29 cellular contexts compared by ENCODE assay signal in the genomic region with DNA sequence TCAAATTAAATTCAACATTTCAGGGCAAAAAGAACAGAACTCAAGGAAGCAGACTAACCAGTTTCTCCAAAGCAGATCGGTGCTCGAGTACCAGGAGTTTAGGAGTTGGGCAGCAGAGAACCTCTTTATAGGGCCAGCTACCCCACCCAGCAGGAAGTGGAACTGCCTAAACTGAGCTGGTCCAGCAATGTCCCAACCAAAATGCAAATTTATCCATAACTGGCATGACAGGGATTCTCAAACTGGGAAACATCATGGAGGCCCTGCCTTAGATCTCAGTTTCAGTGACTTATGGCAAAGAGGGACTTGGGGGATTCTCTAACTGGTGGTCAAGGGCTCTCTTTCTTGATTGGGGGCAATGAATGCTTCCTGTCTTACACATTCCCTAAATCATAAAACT. TPM values are rescaled to one million over a fixed set of nuclear protein-coding genes. Genes with fewer than 3 reads are reported as not detected.
DNase-seq lines count a peak whose midpoint lies in the region; ATAC-seq, FAIRE-seq and TF ChIP-seq lines count a peak whose summit lies in the region.
"Had no signal": no experiment of that assay in that cellular context is flagged by ENCODE, and none has a peak within 500 bp of the region (broad histone marks: within the 10 kb centered on the region; RNA-seq: fewer than 3 reads in every experiment).

SPRR2B (minus strand) TSS at position 101 of the 400 bp plus-strand sequence. CDS start 772 bp downstream, outside the sequence.

- TF ChIP-seq RAD21 in K562 (CRISPR knock-in tag; conservative IDR thresholded peaks at IDR 0.05 in 1 of 2, IDR thresholded peaks at IDR 0.05 in 1 of 2) (no peak), H1 (IDR thresholded peaks at IDR 0.05 in 1 of 2, conservative IDR thresholded peaks at IDR 0.05 in 1 of 2; ENCODE audit: low read depth in 2 of 2, low read length in 2 of 2) (no peak)

- H3K4me2 ChIP-seq in K562 (ENCODE audit: insufficient read depth, low read length) = no peak within 1 kb of the TSS
- no peak within 1 kb of the TSS for H3K4me2 ChIP-seq in H1 (ENCODE audit: insufficient read depth in 1 of 2, low read depth in 2 of 2, low read length in 2 of 2)
- H3K4me2 ChIP-seq: BLaER1 had no signal

- H4K8ac ChIP-seq in H1 (ENCODE audit: extremely low read depth, insufficient read depth, low read length) = no peak within 1 kb of the TSS

- intact Hi-C loops in K562 (cut with micrococcal nuclease) = loop anchor here (1.0 kb wide), 1 partner anchor 22 kb away; no protein-coding TSS in a partner anchor

- CTCF ChIA-PET in K562 (lab: Yijun Ruan, JAX; ENCODE audit: low intra/inter-chr PET ratio) (no interaction called here), H1 (lab: Charles Lee; ENCODE audit: partially characterized antibody) (interaction anchor here (1.2 to 1.8 kb wide), 2 partner anchors 22 to 111 kb away, joined by 3 to 5 read pairs; no protein-coding TSS in a partner anchor)

- in situ Hi-C loops in K562 (cut with MboI) = no loop called here

- POLR2A ChIA-PET in K562 (lab: Yijun Ruan, JAX) (no interaction called here), H1 (lab: Charles Lee; ENCODE audit: partially characterized antibody) (no interaction called here)

- H2BK5ac ChIP-seq in H1 (ENCODE audit: low read depth, low read length) = no peak within 1 kb of the TSS

- no peak within 1 kb of the TSS for H3K18ac ChIP-seq in H1 (ENCODE audit: extremely low read depth, low read length)

- no peak for ATAC-seq in K562
- peak; percentile 79 for ATAC-seq in esophagus mucosa

- H2BK120ac ChIP-seq in H1 (replicated peaks; ENCODE audit: low read depth, low read length) = no peak within 1 kb of the TSS

- H3K4ac ChIP-seq in H1 (replicated peaks; ENCODE audit: insufficient read length, low read depth, low read length) = no peak within 1 kb of the TSS

- H3K79me2 ChIP-seq in K562 (ENCODE audit: control insufficient read depth, insufficient read depth, low read length) (no peaks in the 10 kb centered on the region), H1 (ENCODE audit: control insufficient read depth in 1 of 2, insufficient read depth in 2 of 2, low read length in 2 of 2) (no peaks in the 10 kb centered on the region)

- H3K27ac ChIP-seq in K562 (ENCODE audit: extremely low read depth, low read depth, low read length) (no peak within 1 kb of the TSS), H1 (ENCODE audit: low read depth, low read length) (no peak within 1 kb of the TSS)
- H3K27ac ChIP-seq: BLaER1 had no signal

- H3K23me2 ChIP-seq in H1 (ENCODE audit: low read depth, low read length) = no peaks in the 10 kb centered on the region

- no peak within 1 kb of the TSS for H2BK15ac ChIP-seq in H1 (ENCODE audit: low read length)

- H4K20me1 ChIP-seq in K562 (replicated peaks; ENCODE audit: control insufficient read depth, insufficient read depth, low read length) = no peaks in the 10 kb centered on the region
- no peaks in the 10 kb centered on the region for H4K20me1 ChIP-seq in H1 (replicated peaks in 1 of 2; ENCODE audit: control insufficient read depth in 1 of 2, insufficient read depth in 2 of 2, low read length in 2 of 2)
- H4K20me1 ChIP-seq: BLaER1 had no signal

- no peak for DNase-seq in K562 (ENCODE audit: extremely low read depth in 1 of 4, low spot score in 3 of 4)
- no peak for DNase-seq in H1 (ENCODE audit: low read depth in 1 of 2, low spot score in 2 of 2)
- DNase-seq in GDM1 (lab: John Stamatoyannopoulos, UW) = no peak
- no peak for DNase-seq in stimulated activated CD4-positive, alpha-beta T cell treated with anti-CD3 and anti-CD28 coated beads, Interleukin-4, amount 100 ng/mL, for 4 hours
- DNase-seq: 8988T; ACHN; BE2C; C1 segment of cervical spinal cord; CD4-positive, alpha-beta memory T cell; CD4-positive, CD25-positive, alpha-beta regulatory T cell; CD8-positive, alpha-beta memory T cell; COR-L47; DMS 273 treated with DMSO at 0.1 percent for 48 hours; DMS153; DMS53; DMS79; DND-41; EL; GF-D8 had no signal

- H3K56ac ChIP-seq in H1 (replicated peaks; ENCODE audit: insufficient read length, low read depth, low read length) = no peak within 1 kb of the TSS

- no TSS peak for BruUV-seq in K562 (replicated peaks; lab: Mats Ljungman, UMichigan)

- H2BK12ac ChIP-seq in H1 (ENCODE audit: low read depth, low read length) = no peak within 1 kb of the TSS

- H3K23ac ChIP-seq in H1 (ENCODE audit: insufficient read length) = no peak within 1 kb of the TSS

- no peak for TF ChIP-seq POLR2A in K562 (conservative IDR thresholded peaks at IDR 0.05)
- no peak for TF ChIP-seq POLR2A in H1 (IDR thresholded peaks at IDR 0.05; ENCODE audit: control extremely low read depth in 1 of 2, low read depth in 2 of 2, low read length in 2 of 2)

- no peaks in the 10 kb centered on the region for H3K36me3 ChIP-seq in K562 (ENCODE audit: control insufficient read depth, insufficient read depth, low read length)
- no peaks in the 10 kb centered on the region for H3K36me3 ChIP-seq in H1 (ENCODE audit: control insufficient read depth in 2 of 4, insufficient read depth in 4 of 4, low read length in 3 of 4)
- H3K36me3 ChIP-seq: BE2C, BLaER1 had no signal

- H3K9me3 ChIP-seq in K562 (replicated peaks; ENCODE audit: control insufficient read depth, insufficient read depth, low read depth, low read length) (no peaks in the 10 kb centered on the region), H1 (ENCODE audit: insufficient read depth in 2 of 2, low read depth in 1 of 2, low read length in 1 of 2) (no peaks in the 10 kb centered on the region)
- H3K9me3 ChIP-seq: BE2C, BLaER1 had no signal

- TF ChIP-seq CTCF in K562 (IDR thresholded peaks at IDR 0.05 in 2 of 3, conservative IDR thresholded peaks at IDR 0.05 in 1 of 3; ENCODE audit: insufficient read depth in 2 of 3, low read depth in 1 of 3, low read length in 3 of 3) = no peak
- TF ChIP-seq CTCF in H1 (IDR thresholded peaks at IDR 0.05; ENCODE audit: control extremely low read depth in 1 of 3, insufficient read depth in 1 of 3, low read depth in 1 of 3, low read length in 3 of 3) = no peak

- FAIRE-seq in K562 (lab: Jason Lieb, UNC) (no peak), H1 (lab: Jason Lieb, UNC) (no peak)
- FAIRE-seq: A204.1, GM12891, GM19239 had no signal

- H2AFZ ChIP-seq in K562 (ENCODE audit: low read depth, low read length) = 0 out of 2 replicates have a peak within 1 kb of the TSS, but pooled peaks have one; percentile 38
- H2AFZ ChIP-seq in H1 (ENCODE audit: low read length) = 0 out of 2 replicates have a peak within 1 kb of the TSS, but pooled peaks have one; percentile 80

- TF ChIP-seq EP300 in K562 (IDR thresholded peaks at IDR 0.05; ENCODE audit: low read length) (no peak), H1 (IDR thresholded peaks at IDR 0.05; ENCODE audit: borderline replicate concordance in 1 of 2, low read depth in 2 of 2, low read length in 2 of 2) (no peak)

- H2AK5ac ChIP-seq in H1 (ENCODE audit: low read depth, low read length) = no peak within 1 kb of the TSS

- H3K27me3 ChIP-seq in K562 (ENCODE audit: control insufficient read depth in 2 of 2, insufficient read depth in 2 of 2, low read length in 2 of 2) (no peaks in the 10 kb centered on the region), H1 (replicated peaks in 1 of 4; ENCODE audit: control insufficient read depth in 3 of 4, extremely low read depth in 1 of 4, insufficient read depth in 3 of 4, low read length in 3 of 4) (no peaks in the 10 kb centered on the region)
- H3K27me3 ChIP-seq: BE2C, BLaER1 had no signal

- H2BK20ac ChIP-seq in H1 (ENCODE audit: low read length) = no peak within 1 kb of the TSS

- H4K91ac ChIP-seq in H1 (replicated peaks; ENCODE audit: insufficient read length, low read length) = no peak within 1 kb of the TSS

- H3K4me1 ChIP-seq in K562 (replicated peaks in 1 of 2; ENCODE audit: control insufficient read depth in 2 of 2, insufficient read depth in 2 of 2, low read length in 2 of 2) (peaks cover 5 to 17% of the 10 kb centered on the region in 2 experiments), H1 (replicated peaks in 1 of 4; ENCODE audit: control insufficient read depth in 3 of 4, insufficient read depth in 4 of 4, low read length in 3 of 4) (no peaks in the 10 kb centered on the region)
- H3K4me1 ChIP-seq: BE2C, BLaER1 had no signal

- no peak within 1 kb of the TSS for H4K5ac ChIP-seq in H1 (ENCODE audit: insufficient read length, low read depth, low read length)

- no peak within 1 kb of the TSS for H3K9ac ChIP-seq in K562 (ENCODE audit: insufficient read depth in 1 of 2, low read depth in 2 of 2, low read length in 2 of 2)
- no peak within 1 kb of the TSS for H3K9ac ChIP-seq in H1 (replicated peaks in 1 of 4; ENCODE audit: extremely low read depth in 1 of 4, low read depth in 3 of 4, low read length in 3 of 4)
- H3K9ac ChIP-seq: BLaER1 had no signal

- H3K79me1 ChIP-seq in H1 (ENCODE audit: low read depth, low read length) = no peaks in the 10 kb centered on the region

- 57% methylated on average over 2 of the region's 2 CpGs for WGBS in K562 (ENCODE audit: insufficient coverage, low coverage, missing lambda C conversion rate)
- 45% methylated on average over 2 of the region's 2 CpGs; no CpG with 5 or more reads in 1 of the 2 experiments for WGBS in H1 (ENCODE audit: extremely low coverage in 1 of 2, insufficient coverage in 1 of 2, insufficient read length in 1 of 2, insufficient replicate concordance in 2 of 2, low coverage in 1 of 2, low lambda C conversion rate in 2 of 2, missing lambda C conversion rate in 1 of 2), 2 experiments

- H3K9me1 ChIP-seq in K562 (ENCODE audit: control insufficient read depth, insufficient read depth, low read length) = no peaks in the 10 kb centered on the region

- no peak within 1 kb of the TSS for H3K14ac ChIP-seq in H1 (ENCODE audit: insufficient read length)

- no peak within 1 kb of the TSS for H3K4me3 ChIP-seq in K562
- no peak within 1 kb of the TSS for H3K4me3 ChIP-seq in H1 (ENCODE audit: extremely low read depth in 1 of 4, insufficient read depth in 2 of 4, low read depth in 3 of 4, low read length in 4 of 4)
- H3K4me3 ChIP-seq: BLaER1 had no signal

RNA-seq across cellular contexts. Expression of gene SPRR2B, which starts in this region (rescaled TPM):
- total RNA-seq in K562 (2011; cell fraction: chromatin; rRNA removed; ENCODE audit: low replicate concordance) = not detected in 2 replicates
- not detected in 2 replicates for total RNA-seq in K562 (2011; cell fraction: nucleolus; rRNA removed)
- not detected in 2 replicates for total RNA-seq in K562 (2011; cell fraction: nucleoplasm; rRNA removed)
- total RNA-seq in K562 (2014; rRNA removed) (not detected in 2 replicates), K562 (2014; rRNA removed; fragmentation: Illumina TruSeq; extraction: Trizol) (not detected in 2 replicates), K562 (2015; rRNA removed; fragmentation: Illumina TruSeq; extraction: Trizol) (not detected in 2 replicates), K562 (2021) (not detected in 2 replicates), esophagus mucosa (27.1 TPM)
- polyA plus RNA-seq in K562 (2011; rRNA removed) (not detected in 2 replicates), K562 (2014; fragmentation: Illumina TruSeq; extraction: Trizol) (not detected in 2 replicates), K562 (2014; fragmentation: Nextera tagmentation; extraction: Ambion mirVana) (not detected), K562 (2014; rRNA removed) (not detected in 2 replicates), H1 (2011; rRNA removed) (not detected in 2 replicates)
- not detected in 2 replicates for polyA plus RNA-seq in K562 (2011; cell fraction: cytosol; rRNA removed)
- polyA plus RNA-seq in K562 (2011; cell fraction: nucleus; rRNA removed) = not detected in 2 replicates
- not detected in 2 replicates for polyA plus RNA-seq in K562 (2012)
- not detected in 2 replicates for polyA minus RNA-seq in K562 (2011; rRNA and poly(A)+ RNA removed)
- polyA minus RNA-seq in K562 (2011; cell fraction: cytosol; rRNA and poly(A)+ RNA removed) = not detected in 2 replicates
- polyA minus RNA-seq in K562 (2011; cell fraction: nucleus; rRNA and poly(A)+ RNA removed) = not detected in 2 replicates
- not detected in 2 replicates for total RNA-seq in H1 (2021; fragmentation: NEBNext Ultra II Directional; extraction: Animal tissue kit (Norgen Biotek cat#: 25700))
- not detected for polyA plus RNA-seq in H1 (2011; cell fraction: cytosol; rRNA removed)
- polyA plus RNA-seq in H1 (2011; cell fraction: nucleus; rRNA removed) = not detected
- not detected in 4 replicates for polyA plus RNA-seq in H1 (2012, experiment 1 of 2)
- not detected for polyA plus RNA-seq in H1 (2012, experiment 2 of 2)
- polyA plus RNA-seq in H1 (2013, experiment 1 of 2) = not detected
- polyA plus RNA-seq in H1 (2013, experiment 2 of 2) = not detected
- polyA minus RNA-seq in H1 (2011; rRNA and poly(A)+ RNA removed) = not detected in 2 replicates
- not detected for polyA minus RNA-seq in H1 (2011; cell fraction: cytosol; rRNA and poly(A)+ RNA removed)
- polyA minus RNA-seq in H1 (2011; cell fraction: nucleus; rRNA and poly(A)+ RNA removed) = not detected
- total RNA-seq: A673; CD4-positive, alpha-beta memory T cell; CD4-positive, CD25-positive, alpha-beta regulatory T cell; CD8-positive, alpha-beta memory T cell; Daoy; G401 had no signal
- polyA plus RNA-seq: AG04450; CD14-positive monocyte; CD4-positive, alpha-beta memory T cell; CD4-positive, CD25-positive, alpha-beta regulatory T cell; CD8-positive, alpha-beta memory T cell had no signal

Comparison
In these comparisons a context has a peak if more than half of its experiments do, and no peak if none do; other contexts are left out.
1. RNA of gene SPRR2B (total RNA-seq): 27.1 TPM in esophagus mucosa (single experiment); not detected in K562 and not detected in H1; every median in the first group is over 10 times any median in the second.